ENCODE assay signal across 8 cellular contexts in genomic region chr14:58427289-58428010, GRCh38. TPM values are rescaled to one million over a fixed set of nuclear protein-coding genes. Genes with fewer than 3 reads are reported as not detected.
DNase-seq lines count a peak whose midpoint lies in the region; ATAC-seq, FAIRE-seq and TF ChIP-seq lines count a peak whose summit lies in the region.

Gene KIAA0586, plus strand, starts transcription at chr14:58427719. Its CDS starts 546 bp downstream, at chr14:58428265.
Gene TIMM9, minus strand, starts transcription at chr14:58427531. Its CDS starts 15,586 bp downstream, at chr14:58411945.

- no peaks in the 10 kb centered on the region for H3K27me3 Mint-ChIP-seq in activated T-cell treated with anti-CD3 and anti-CD28 coated beads, Interleukin-2, amount 50 U/mL, for 72 hours (ENCODE audit: low read depth)

- H3K4me1 ChIP-seq in esophagus squamous epithelium = peaks cover 3 to 40% (median 18%) of the 10 kb centered on the region in 3 donors

- DNase-seq in DMS79 (lab: John Stamatoyannopoulos, UW) (peak; percentile 99), RCC 7860 (ENCODE audit: low spot score) (peak; percentile 89), esophagus squamous epithelium (lab: John Stamatoyannopoulos, UW) (peak; percentile 83), myocyte (ENCODE audit: low read depth) (peak; percentile 99)
- DNase-seq in activated T-cell treated with anti-CD3 and anti-CD28 coated beads, Interleukin-2, amount 50 U/mL, for 72 hours = peak; percentile 94 to 97
- DNase-seq in stimulated activated CD8-positive, alpha-beta memory T cell treated with anti-CD3 and anti-CD28 coated beads, Interleukin-7, amount 100 ng/mL, for 48 hours (ENCODE audit: extremely low read depth in 1 of 2, low read depth in 1 of 2) = peak; percentile 87 to 95

- peaks cover 4 to 5% of the 10 kb centered on the region in 2 donors for H3K36me3 Mint-ChIP-seq in activated T-cell treated with anti-CD3 and anti-CD28 coated beads, Interleukin-2, amount 50 U/mL, for 72 hours (ENCODE audit: insufficient read depth in 2 of 2)

- H3K4me1 Mint-ChIP-seq in activated T-cell treated with anti-CD3 and anti-CD28 coated beads, Interleukin-2, amount 50 U/mL, for 72 hours (ENCODE audit: low read depth) = peaks cover 51% of the 10 kb centered on the region

- no peaks in the 10 kb centered on the region for H3K27me3 ChIP-seq in esophagus squamous epithelium

- H3K4me3 Mint-ChIP-seq in activated T-cell treated with anti-CD3 and anti-CD28 coated beads, Interleukin-2, amount 50 U/mL, for 72 hours = peak within 1 kb of the TSS; percentile 84 to 96

- H3K27ac Mint-ChIP-seq in activated T-cell treated with anti-CD3 and anti-CD28 coated beads, Interleukin-2, amount 50 U/mL, for 72 hours = peak within 1 kb of the TSS; percentile 100

- ATAC-seq in GM21786 (IDR thresholded peaks at IDR 0.05; ENCODE audit: unreplicated experiment) = peak; percentile 85
- ATAC-seq in activated T-cell treated with anti-CD3 and anti-CD28 coated beads, Interleukin-2, amount 50 U/mL, for 72 hours (replicated peaks in 1 of 2) = peak; percentile 83 to 84

- FAIRE-seq in RCC 7860 (lab: Jason Lieb, UNC) = peak; percentile 46

- no peaks in the 10 kb centered on the region for H3K9me3 Mint-ChIP-seq in activated T-cell treated with anti-CD3 and anti-CD28 coated beads, Interleukin-2, amount 50 U/mL, for 72 hours

- intact Hi-C loops in esophagus squamous epithelium (cut with DNase I) = no loop called here

- peak in 2 of 6 experiments; percentile 15 to 25 for TF ChIP-seq CTCF in esophagus squamous epithelium (IDR thresholded peaks at IDR 0.05)

- 0% methylated on average over 32 of the region's 32 CpGs for WGBS in esophagus squamous epithelium, 2 donors

- H3K9me3 ChIP-seq in KOPT-K1 (ENCODE audit: insufficient read depth, low read length, poor library complexity, severe bottlenecking) = no peaks in the 10 kb centered on the region
- H3K9me3 ChIP-seq in esophagus squamous epithelium = no peaks in the 10 kb centered on the region

- H3K36me3 ChIP-seq in KOPT-K1 (ENCODE audit: insufficient read depth, low read length) = peaks cover 40% of the 10 kb centered on the region
- peaks cover 0 to 30% (median 6%) of the 10 kb centered on the region in 3 donors for H3K36me3 ChIP-seq in esophagus squamous epithelium

- peak in 3 of 4 donors; percentile 75 to 85 (median 80) for TF ChIP-seq POLR2A in esophagus squamous epithelium (IDR thresholded peaks at IDR 0.05)

- peak within 1 kb of the TSS; percentile 73 to 96 (median 90) for H3K4me3 ChIP-seq in esophagus squamous epithelium

- H3K27ac ChIP-seq in KOPT-K1 (ENCODE audit: low read depth, low read length, poor library complexity, severe bottlenecking) (peak within 1 kb of the TSS; percentile 90), esophagus squamous epithelium (peak within 1 kb of the TSS; percentile 88 to 97 (median 90))

RNA-seq across cellular contexts. Expression of gene KIAA0586, which starts in this region (rescaled TPM):
- 10 to 100 TPM; 44.7 to 53.9 TPM for total RNA-seq in activated T-cell treated with anti-CD3 and anti-CD28 coated beads, Interleukin-2, amount 50 U/mL, for 72 hours
- total RNA-seq in esophagus squamous epithelium (10 to 100 TPM in 3 of 4 donors, 1 to 10 TPM in 1; 9.6 to 16.8 (median 13.9) TPM), myocyte (18.9 and 32.9 TPM in 2 replicates)
- polyA plus RNA-seq in myocyte (2012) = 5.3 TPM

RNA-seq across cellular contexts. Expression of gene TIMM9, which starts in this region (rescaled TPM):
- 10 to 100 TPM; 70.6 to 93.5 TPM for total RNA-seq in activated T-cell treated with anti-CD3 and anti-CD28 coated beads, Interleukin-2, amount 50 U/mL, for 72 hours
- 10 to 100 TPM; 34.0 to 65.0 (median 59.0) TPM for total RNA-seq in esophagus squamous epithelium
- total RNA-seq in myocyte = 111 and 132 TPM in 2 replicates
- 46.2 TPM for polyA plus RNA-seq in myocyte (2012)

Comparison
In these comparisons a context has a peak if more than half of its experiments do, and no peak if none do; other contexts are left out.
1. Peak in every context shown above with its lines: DNase-seq, ATAC-seq, H3K4me3 ChIP-seq and H3K27ac ChIP-seq.